1 cellular context compared by ENCODE assay signal in genomic region chr1:2851918-2852317, GRCh38.
A peak's percentile ranks its signal among the peaks of the same experiment; 100 is the strongest.
TF ChIP-seq lines count a peak whose summit lies in the region.
"Not testable (repeated sequence)": the region's sequence is repeated elsewhere in the genome, so short reads cannot be mapped to it uniquely, and the experiment has no call there.

No MANE protein-coding gene starts in this region.

- not testable (repeated sequence) for TF ChIP-seq CTCF in HEK293 (tag by site-specific recombination; IDR thresholded peaks at IDR 0.05)

- POLR2A ChIA-PET in HEK293 (lab: Yijun Ruan, JAX), result not testable (repeated sequence)

- not testable (repeated sequence) for H3K4me1 ChIP-seq in HEK293 (ENCODE audit: control insufficient read depth, insufficient read depth, low read length)

- H3K36me3 ChIP-seq in HEK293 (ENCODE audit: control insufficient read depth in 2 of 2, insufficient read depth in 1 of 2, low read length in 2 of 2), result not testable (repeated sequence)

- not testable (repeated sequence) for H3K4me3 ChIP-seq in HEK293 (ENCODE audit: low read depth, low read length)

- not testable (repeated sequence) for H3K27ac ChIP-seq in HEK293 (ENCODE audit: extremely low read depth, low read depth, low read length)

- CTCF ChIA-PET in HEK293 (lab: Yijun Ruan, JAX), result not testable (repeated sequence)

- not testable (repeated sequence) for H3K9me3 ChIP-seq in HEK293 (ENCODE audit: control insufficient read depth, insufficient read depth, low read depth, low read length)

TF ChIP-seq in HEK293, 187 proteins besides CTCF, POLR2A, EP300 and RAD21:
- TF ChIP-seq ZFHX2 (tag by site-specific recombination; conservative IDR thresholded peaks at IDR 0.05) (peak; percentile 79), EGR2 (tag by site-specific recombination; IDR thresholded peaks at IDR 0.05; ENCODE audit: low read depth) (peak; percentile 73)
